ENCODE assay signal across 8 cellular contexts in the genomic region with DNA sequence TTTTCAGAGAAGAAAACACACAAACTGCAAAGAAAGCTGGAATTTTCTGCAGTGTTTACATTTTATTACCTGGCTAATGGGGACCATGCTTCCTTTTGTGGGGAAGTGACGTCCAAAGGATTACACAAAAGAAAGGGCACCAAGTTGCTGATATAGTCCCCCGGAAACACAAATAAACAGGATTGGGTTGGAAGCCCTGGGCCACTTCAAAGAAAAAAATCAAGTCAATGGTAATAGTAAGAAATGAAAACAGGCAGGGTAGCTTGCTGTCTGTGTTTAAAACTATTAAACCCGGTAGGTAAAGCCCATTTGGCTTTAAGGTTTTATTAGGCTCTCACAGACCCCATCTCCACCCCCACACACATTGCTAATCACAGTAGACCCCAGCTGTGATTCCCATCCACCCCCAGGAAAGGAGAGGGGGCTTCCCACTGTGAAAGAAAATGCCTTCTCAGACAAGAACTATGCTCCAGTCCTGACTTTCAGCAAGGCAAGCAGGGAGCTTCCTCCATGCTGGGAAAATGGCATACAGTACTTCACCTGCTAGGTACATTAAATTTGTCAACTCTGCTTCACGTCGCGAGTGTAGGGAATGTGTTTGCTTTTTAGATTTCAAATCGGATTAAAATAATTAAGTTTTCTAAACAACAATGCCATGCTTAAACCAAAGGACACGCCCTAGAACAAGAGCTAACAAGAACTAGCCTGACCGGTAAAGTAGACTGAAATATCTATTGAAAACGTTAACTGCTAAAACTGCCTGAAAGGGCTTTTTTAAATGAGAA. TPM values are rescaled to one million over a fixed set of nuclear protein-coding genes. Genes with fewer than 3 reads are reported as not detected.
DNase-seq lines count a peak whose midpoint lies in the region; ATAC-seq and TF ChIP-seq lines count a peak whose summit lies in the region.

No MANE protein-coding gene starts in this region.

- no peak for DNase-seq in left ventricle myocardium inferior
- DNase-seq in Right ventricle myocardium inferior (ENCODE audit: missing footprints): no peak
- DNase-seq in activated CD8-positive, alpha-beta T cell treated with anti-CD3 and anti-CD28 coated beads, Interleukin-2, amount 10 ng/mL, durations not matched to agents 7 days and 5 days: no peak
- DNase-seq in stomach: no peak
- DNase-seq in OCI-M1 (lab: John Stamatoyannopoulos, UW): no peak
- DNase-seq in activated effector memory CD4-positive, alpha-beta T cell treated with anti-CD3 and anti-CD28 coated beads, Interleukin-2, amount 50 U/mL, for 16 hours: no peak
- DNase-seq in NK-92 (lab: John Stamatoyannopoulos, UW; ENCODE audit: unreplicated experiment): no peak

- peak overlapping the region; percentile 90 for H3K27ac ChIP-seq in left ventricle myocardium inferior (replicated peaks)
- peak overlapping the region; percentile 86 for H3K27ac ChIP-seq in iPS-18a (ENCODE audit: low read length)
- peak overlapping the region; percentile 86 to 96 (median 90) for H3K27ac ChIP-seq in stomach

- no peak for ATAC-seq in Right ventricle myocardium inferior
- no peak for ATAC-seq in activated CD8-positive, alpha-beta T cell treated with anti-CD3 and anti-CD28 coated beads, Interleukin-2, amount 10 ng/mL, durations not matched to agents 7 days and 5 days

- H3K4me1 ChIP-seq in left ventricle myocardium inferior: peaks cover 28% of the 10 kb centered on the region
- H3K4me1 ChIP-seq in iPS-18a (ENCODE audit: control insufficient read depth, low read depth, low read length): peaks cover 24% of the 10 kb centered on the region
- peaks cover 6 to 38% (median 28%) of the 10 kb centered on the region in 4 donors for H3K4me1 ChIP-seq in stomach

- POLR2A ChIA-PET in activated CD8-positive, alpha-beta T cell treated with anti-CD3 and anti-CD28 coated beads, Interleukin-2, amount 10 ng/mL, durations not matched to agents 7 days and 5 days (lab: Charles Lee): interaction anchor here (0.7 to 1.5 kb wide), 2 partner anchors 296 to 299 kb away, joined by 3 read pairs; partner anchors contain the start of gene HEBP2

- TF ChIP-seq POLR2A in stomach (IDR thresholded peaks at IDR 0.05): no peak

- peak overlapping the region; percentile 76 for H3K9ac ChIP-seq in iPS-18a (ENCODE audit: low read length)

- H3K36me3 Mint-ChIP-seq in activated CD8-positive, alpha-beta T cell treated with anti-CD3 and anti-CD28 coated beads, Interleukin-2, amount 10 ng/mL, durations not matched to agents 7 days and 5 days (ENCODE audit: low read depth): no peaks in the 10 kb centered on the region

- H3K27me3 ChIP-seq in left ventricle myocardium inferior (ENCODE audit: low read depth) (peaks cover 33% of the 10 kb centered on the region), iPS-18a (ENCODE audit: control insufficient read depth, insufficient read depth, low read length) (peaks cover 14% of the 10 kb centered on the region), stomach (peaks cover 0 to 21% (median 9%) of the 10 kb centered on the region in 3 donors)

- TF ChIP-seq EP300 in stomach (IDR thresholded peaks at IDR 0.05): no peak

- peak overlapping the region; percentile 83 for H3K4me3 ChIP-seq in left ventricle myocardium inferior
- peak overlapping the region; percentile 69 for H3K4me3 ChIP-seq in iPS-18a (ENCODE audit: low read length)
- H3K4me3 ChIP-seq in stomach: peak overlapping the region; percentile 59 to 80 (median 76)

- H3K27me3 Mint-ChIP-seq in activated CD8-positive, alpha-beta T cell treated with anti-CD3 and anti-CD28 coated beads, Interleukin-2, amount 10 ng/mL, durations not matched to agents 7 days and 5 days (ENCODE audit: low read depth): peaks cover 39% of the 10 kb centered on the region

- peak overlapping the region; percentile 82 for H3K4me3 Mint-ChIP-seq in activated CD8-positive, alpha-beta T cell treated with anti-CD3 and anti-CD28 coated beads, Interleukin-2, amount 10 ng/mL, durations not matched to agents 7 days and 5 days

- TF ChIP-seq CTCF in left ventricle myocardium inferior (IDR thresholded peaks at IDR 0.05; ENCODE audit: borderline replicate concordance): no peak
- no peak for TF ChIP-seq CTCF in stomach (IDR thresholded peaks at IDR 0.05)

- H3K9me3 ChIP-seq in left ventricle myocardium inferior (replicated peaks) (no peaks in the 10 kb centered on the region), iPS-18a (ENCODE audit: control insufficient read depth, low read depth, low read length) (no peaks in the 10 kb centered on the region), stomach (no peaks in the 10 kb centered on the region)

- no peaks in the 10 kb centered on the region for H3K36me3 ChIP-seq in left ventricle myocardium inferior
- H3K36me3 ChIP-seq in iPS-18a (ENCODE audit: control insufficient read depth, low read depth, low read length): peaks cover 2% of the 10 kb centered on the region
- H3K36me3 ChIP-seq in stomach: peaks cover 0 to 3% (median 0%) of the 10 kb centered on the region in 4 donors

- intact Hi-C loops in left ventricle myocardium inferior (cut with micrococcal nuclease) (loop anchor here (5.0 kb wide), 1 partner anchor 399 kb away; no protein-coding TSS in a partner anchor), Right ventricle myocardium inferior (cut with DNase I) (loop anchor here (5.0 to 10.0 kb wide), 3 partner anchors 296 to 439 kb away; partner anchors contain the start of gene HEBP2), stomach (cut with DNase I; ENCODE audit: low total_unique reads) (no loop called here)

- no peaks in the 10 kb centered on the region for H3K9me3 Mint-ChIP-seq in activated CD8-positive, alpha-beta T cell treated with anti-CD3 and anti-CD28 coated beads, Interleukin-2, amount 10 ng/mL, durations not matched to agents 7 days and 5 days (ENCODE audit: insufficient read depth)

- peaks cover 17% of the 10 kb centered on the region for H3K4me1 Mint-ChIP-seq in activated CD8-positive, alpha-beta T cell treated with anti-CD3 and anti-CD28 coated beads, Interleukin-2, amount 10 ng/mL, durations not matched to agents 7 days and 5 days (ENCODE audit: low read depth)

- H3K27ac Mint-ChIP-seq in activated CD8-positive, alpha-beta T cell treated with anti-CD3 and anti-CD28 coated beads, Interleukin-2, amount 10 ng/mL, durations not matched to agents 7 days and 5 days: no peak overlapping the region

- CTCF ChIA-PET in activated CD8-positive, alpha-beta T cell treated with anti-CD3 and anti-CD28 coated beads, Interleukin-2, amount 10 ng/mL, durations not matched to agents 7 days and 5 days (lab: Charles Lee): interaction anchor here (0.6 to 3.6 kb wide), 8 partner anchors 10 to 449 kb away, joined by 3 to 34 read pairs (median 6); no protein-coding TSS in a partner anchor

- 12 to 19% (median 15%) methylated on average over 10 of the region's 10 CpGs for WGBS in stomach, 5 donors

RNA-seq across cellular contexts. Expression of gene PERP, which starts 1.1 kb away (rescaled TPM):
- 53.9 TPM for total RNA-seq in left ventricle myocardium inferior
- 49.1 TPM for total RNA-seq in Right ventricle myocardium inferior
- 1 to 10 TPM; 3.8 to 3.9 TPM for total RNA-seq in activated CD8-positive, alpha-beta T cell treated with anti-CD3 and anti-CD28 coated beads, Interleukin-2, amount 10 ng/mL, durations not matched to agents 7 days and 5 days
- total RNA-seq in stomach: 10 to 100 TPM in 3 of 5 donors, 1 to 10 TPM in 2; 3.8 to 53.1 (median 12.8) TPM
- 100 to 1,000 TPM in 1 of 3 donors, 10 to 100 TPM in 2; 24.0 to 159 (median 24.2) TPM for polyA plus RNA-seq in stomach

RNA-seq across cellular contexts. Expression of gene ARFGEF3, which starts 55.7 kb away (rescaled TPM):
- total RNA-seq in left ventricle myocardium inferior (2.0 TPM), Right ventricle myocardium inferior (1.4 TPM), stomach (10 to 100 TPM; 13.0 to 44.6 (median 32.1) TPM)
- under 1 TPM; 0.05 to 0.08 TPM for total RNA-seq in activated CD8-positive, alpha-beta T cell treated with anti-CD3 and anti-CD28 coated beads, Interleukin-2, amount 10 ng/mL, durations not matched to agents 7 days and 5 days
- 1 to 10 TPM; 3.2 to 5.2 (median 4.3) TPM for polyA plus RNA-seq in stomach
